ENCODE assay signal across 31 cellular contexts in genomic region chr4:3524349-3524748, GRCh38.
"Had no signal": no experiment of that assay in that cellular context is flagged by ENCODE, and none has a peak within 500 bp of the region (broad histone marks: within the 10 kb centered on the region; RNA-seq: fewer than 3 reads in every experiment).

No MANE protein-coding gene starts in this region.

- H3K4me1 ChIP-seq: ascending aorta, gastrocnemius medialis, parathyroid adenoma, right atrium auricular region had no signal

- H3K27me3 ChIP-seq: adrenal gland, ascending aorta, gastrocnemius medialis, right atrium auricular region, vagina had no signal

- H3K36me3 Mint-ChIP-seq: activated naive CD8-positive, alpha-beta T cell treated with anti-CD3 and anti-CD28 coated beads for 36 hours had no signal

- H3K9me3 Mint-ChIP-seq: activated CD4-positive, alpha-beta memory T cell treated with anti-CD3 and anti-CD28 coated beads, Interleukin-2, amount 10 ng/mL, durations not matched to agents 7 days and 5 days; activated CD4-positive, alpha-beta T cell treated with anti-CD3 and anti-CD28 coated beads, Interleukin-2, amount 10 ng/mL, durations not matched to agents 24 days and 14 days; activated naive CD8-positive, alpha-beta T cell treated with anti-CD3 and anti-CD28 coated beads for 36 hours; activated T-cell treated with anti-CD3 and anti-CD28 coated beads, Interleukin-2, amount 50 U/mL, for 4 hours; activated T-helper 17 cell treated with anti-CD3 and anti-CD28 coated beads, Interleukin-2, amount 50 U/mL, for 72 hours; brain; effector memory CD8-positive, alpha-beta T cell; mesothelial cell of epicardium; stimulated activated naive CD8-positive, alpha-beta T cell treated with anti-CD3 and anti-CD28 coated beads, Interleukin-15, Interleukin-2, amounts not matched to agents 100 ng/mL and 50 ng/mL, for 24 hours; T-helper 1 cell treated with Interleukin-12 subunit alpha and Interleukin-12 subunit beta and Interleukin-4 antibody, amounts not matched to agents 30 μg/mL and 1 μg/mL, for 36 hours had no signal

- H3K27me3 Mint-ChIP-seq: activated CD4-positive, alpha-beta memory T cell treated with anti-CD3 and anti-CD28 coated beads, Interleukin-2, amount 10 ng/mL, durations not matched to agents 7 days and 5 days; activated CD4-positive, alpha-beta T cell treated with anti-CD3 and anti-CD28 coated beads, Interleukin-2, amount 10 ng/mL, durations not matched to agents 24 days and 14 days; activated naive CD8-positive, alpha-beta T cell treated with anti-CD3 and anti-CD28 coated beads for 36 hours; activated T-helper 17 cell treated with anti-CD3 and anti-CD28 coated beads, Interleukin-2, amount 50 U/mL, for 72 hours; effector memory CD8-positive, alpha-beta T cell; naive thymus-derived CD4-positive, alpha-beta T cell; stimulated activated naive CD8-positive, alpha-beta T cell treated with anti-CD3 and anti-CD28 coated beads, Interleukin-15, Interleukin-2, amounts not matched to agents 100 ng/mL and 50 ng/mL, for 24 hours had no signal

- H3K9me3 ChIP-seq: adrenal gland, ascending aorta, gastrocnemius medialis, right atrium auricular region, thoracic aorta, vagina had no signal

- H3K4me3 ChIP-seq: adrenal gland, ascending aorta, gastrocnemius medialis, right atrium auricular region, thoracic aorta, vagina had no signal

- H3K4me3 Mint-ChIP-seq: activated CD4-positive, alpha-beta memory T cell treated with anti-CD3 and anti-CD28 coated beads, Interleukin-2, amount 10 ng/mL, durations not matched to agents 7 days and 5 days; activated CD4-positive, alpha-beta T cell treated with anti-CD3 and anti-CD28 coated beads, Interleukin-2, amount 10 ng/mL, durations not matched to agents 24 days and 14 days; activated naive CD8-positive, alpha-beta T cell treated with anti-CD3 and anti-CD28 coated beads for 36 hours; activated T-cell treated with anti-CD3 and anti-CD28 coated beads, Interleukin-2, amount 50 U/mL, for 4 hours; activated T-helper 17 cell treated with anti-CD3 and anti-CD28 coated beads, Interleukin-2, amount 50 U/mL, for 72 hours; brain; effector memory CD8-positive, alpha-beta T cell; mesothelial cell of epicardium; naive thymus-derived CD4-positive, alpha-beta T cell; stimulated activated naive CD8-positive, alpha-beta T cell treated with anti-CD3 and anti-CD28 coated beads, Interleukin-15, Interleukin-2, amounts not matched to agents 100 ng/mL and 50 ng/mL, for 24 hours; T-helper 1 cell treated with Interleukin-12 subunit alpha and Interleukin-12 subunit beta and Interleukin-4 antibody, amounts not matched to agents 30 μg/mL and 1 μg/mL, for 36 hours had no signal

- ATAC-seq: activated T-cell treated with anti-CD3 and anti-CD28 coated beads, Interleukin-2, amount 50 U/mL, for 4 hours; activated T-helper 17 cell treated with anti-CD3 and anti-CD28 coated beads, Interleukin-2, amount 50 U/mL, for 72 hours; effector memory CD8-positive, alpha-beta T cell; gastrocnemius medialis; naive thymus-derived CD4-positive, alpha-beta T cell had no signal

- H3K27ac ChIP-seq: adrenal gland, ascending aorta, gastrocnemius medialis, parathyroid adenoma, right atrium auricular region, thoracic aorta, vagina, WERI-Rb-1 had no signal

- DNase-seq: activated CD4-positive, alpha-beta memory T cell treated with anti-CD3 and anti-CD28 coated beads, Interleukin-2, amount 10 ng/mL, durations not matched to agents 7 days and 5 days; activated CD4-positive, alpha-beta T cell treated with anti-CD3 and anti-CD28 coated beads, Interleukin-2, amount 10 ng/mL, durations not matched to agents 24 days and 14 days; activated CD4-positive, CD25-positive, alpha-beta regulatory T cell treated with anti-CD3 and anti-CD28 coated beads, Interleukin-2, amount 50 U/mL, for 72 hours; activated CD8-positive, alpha-beta memory T cell treated with anti-CD3 and anti-CD28 coated beads, Interleukin-2, amount 50 U/mL, for 48 hours; activated naive CD4-positive, alpha-beta T cell; activated naive CD8-positive, alpha-beta T cell treated with anti-CD3 and anti-CD28 coated beads for 36 hours; activated T-cell treated with anti-CD3 and anti-CD28 coated beads, Interleukin-2, amount 50 U/mL, for 4 hours; adrenal gland; cortex of kidney; effector memory CD8-positive, alpha-beta T cell; erythroblast; gastrocnemius medialis; glutamatergic neuron; naive thymus-derived CD4-positive, alpha-beta T cell; stimulated activated CD4-positive, alpha-beta T cell treated with anti-CD3 and anti-CD28 coated beads, Interleukin-12 subunit alpha, Interleukin-12 subunit beta, amount 100 ng/mL, for 4 hours; stimulated activated CD4-positive, alpha-beta T cell treated with anti-CD3 and anti-CD28 coated beads, Interleukin-4, amount 100 ng/mL, for 1 hour; SW 1271; T1000; trophoblast cell; WERI-Rb-1 had no signal

- H3K27ac Mint-ChIP-seq: activated CD4-positive, alpha-beta memory T cell treated with anti-CD3 and anti-CD28 coated beads, Interleukin-2, amount 10 ng/mL, durations not matched to agents 7 days and 5 days; activated CD4-positive, alpha-beta T cell treated with anti-CD3 and anti-CD28 coated beads, Interleukin-2, amount 10 ng/mL, durations not matched to agents 24 days and 14 days; activated naive CD8-positive, alpha-beta T cell treated with anti-CD3 and anti-CD28 coated beads for 36 hours; activated T-helper 17 cell treated with anti-CD3 and anti-CD28 coated beads, Interleukin-2, amount 50 U/mL, for 72 hours; brain; mesothelial cell of epicardium; naive thymus-derived CD4-positive, alpha-beta T cell; stimulated activated naive CD8-positive, alpha-beta T cell treated with anti-CD3 and anti-CD28 coated beads, Interleukin-15, Interleukin-2, amounts not matched to agents 100 ng/mL and 50 ng/mL, for 24 hours; T-helper 1 cell treated with Interleukin-12 subunit alpha and Interleukin-12 subunit beta and Interleukin-4 antibody, amounts not matched to agents 30 μg/mL and 1 μg/mL, for 36 hours had no signal

- H3K4me1 Mint-ChIP-seq: activated T-helper 17 cell treated with anti-CD3 and anti-CD28 coated beads, Interleukin-2, amount 50 U/mL, for 72 hours; mesothelial cell of epicardium had no signal

- FAIRE-seq: islet of Langerhans had no signal
